ENCODE assay signal across 2 cellular contexts in genomic region chr11:60950024-60950423, GRCh38.
TF ChIP-seq lines count a peak whose summit lies in the region.

No MANE protein-coding gene starts in this region.

TF ChIP-seq in HepG2, 621 proteins besides CTCF, POLR2A, EP300 and RAD21:
- TF ChIP-seq ZNF770 (CRISPR knock-in tag; IDR thresholded peaks at IDR 0.05), result no peak
- TF ChIP-seq BCL3 (CRISPR knock-in tag; IDR thresholded peaks at IDR 0.05), result no peak
- TF ChIP-seq ZNF460 (CRISPR knock-in tag; IDR thresholded peaks at IDR 0.05; ENCODE audit: borderline replicate concordance), result no peak
- TF ChIP-seq CBX5 (CRISPR knock-in tag; IDR thresholded peaks at IDR 0.05; ENCODE audit: borderline replicate concordance), result no peak
- no peak for TF ChIP-seq RFX3 (CRISPR knock-in tag; IDR thresholded peaks at IDR 0.05)
- no peak for TF ChIP-seq ZNF839 (CRISPR knock-in tag; IDR thresholded peaks at IDR 0.05; ENCODE audit: borderline replicate concordance)
- no peak for TF ChIP-seq ATM (IDR thresholded peaks at IDR 0.05; ENCODE audit: borderline replicate concordance)
- TF ChIP-seq ZC3H13 (CRISPR knock-in tag; IDR thresholded peaks at IDR 0.05), result no peak
- no peak for TF ChIP-seq ELK4 (CRISPR knock-in tag; IDR thresholded peaks at IDR 0.05; ENCODE audit: borderline replicate concordance)

TF ChIP-seq in SK-N-SH treated with all-trans-retinoic acid at 6 μM for 48 hours, 23 proteins besides CTCF, POLR2A, EP300 and RAD21:
- TF ChIP-seq CSDC2 (CRISPR knock-in tag; IDR thresholded peaks at IDR 0.05), result no peak
- TF ChIP-seq ZNF565 (CRISPR knock-in tag; conservative IDR thresholded peaks at IDR 0.05; ENCODE audit: low read depth), result no peak
- TF ChIP-seq POU6F1 (CRISPR knock-in tag; IDR thresholded peaks at IDR 0.05; ENCODE audit: borderline replicate concordance, low read depth), result no peak
- no peak for TF ChIP-seq ARNTL (CRISPR knock-in tag; IDR thresholded peaks at IDR 0.05; ENCODE audit: borderline replicate concordance, low read depth)
- TF ChIP-seq OSR1 (CRISPR knock-in tag; IDR thresholded peaks at IDR 0.05), result no peak
- no peak for TF ChIP-seq RARB (CRISPR knock-in tag; IDR thresholded peaks at IDR 0.05)
- no peak for TF ChIP-seq TOX (CRISPR knock-in tag; IDR thresholded peaks at IDR 0.05; ENCODE audit: borderline replicate concordance)
- no peak for TF ChIP-seq ZNF8 (CRISPR knock-in tag; IDR thresholded peaks at IDR 0.05)
- TF ChIP-seq CREB5 (CRISPR knock-in tag; IDR thresholded peaks at IDR 0.05; ENCODE audit: low read depth), result no peak
- no peak for TF ChIP-seq CSRNP3 (CRISPR knock-in tag; IDR thresholded peaks at IDR 0.05)
TF ChIP-seq in SK-N-SH treated with all-trans-retinoic acid at 6 μM for 48 hours: peak in this region for 0.
